Comparison of ENCODE assay signal across 8 cellular contexts in the genomic region with DNA sequence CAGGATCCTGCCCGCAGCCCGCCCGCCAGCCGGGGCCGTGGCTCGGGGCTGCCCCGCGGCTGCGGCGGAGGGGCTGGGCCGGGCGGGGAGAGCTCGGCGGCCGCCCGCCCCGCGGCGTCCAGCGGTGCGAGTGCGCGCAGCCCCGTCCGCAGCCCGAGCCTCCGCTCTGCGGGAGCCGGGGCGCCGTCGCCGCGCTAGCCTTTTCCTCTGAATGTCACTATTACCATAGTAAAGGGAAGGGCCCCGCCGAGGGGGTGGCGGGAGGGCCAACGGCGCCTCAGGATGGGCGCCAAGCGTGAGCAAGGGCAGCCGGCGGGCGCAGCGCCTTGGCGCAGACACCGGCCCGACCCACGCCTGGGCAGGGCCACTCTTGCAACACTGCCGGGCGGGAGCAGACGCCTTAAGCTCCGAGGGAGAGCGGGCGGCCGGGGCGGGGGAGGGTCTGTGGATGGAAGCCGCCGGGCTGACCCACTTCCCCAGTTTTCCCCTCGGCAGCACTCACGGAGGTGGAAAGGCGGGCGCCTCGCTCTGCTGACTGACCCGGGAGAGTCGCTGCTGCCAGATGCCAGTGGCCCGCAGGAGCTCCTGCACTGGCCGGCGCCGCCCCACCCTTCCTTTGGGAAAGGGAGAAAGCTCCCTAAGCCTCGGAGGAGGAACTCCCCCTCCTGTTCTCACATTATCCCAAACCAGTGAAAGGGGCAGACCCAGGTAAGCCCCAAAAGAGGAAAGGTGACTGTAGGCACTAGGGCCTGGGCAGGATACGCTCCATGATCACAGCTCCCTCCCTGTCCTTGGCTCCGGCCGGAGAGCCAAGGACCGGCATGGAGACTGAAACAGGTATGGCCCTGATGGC.
DNase-seq lines count a peak whose midpoint lies in the region; ATAC-seq and TF ChIP-seq lines count a peak whose summit lies in the region.

No MANE protein-coding gene starts in this region.

- H3K27me3 ChIP-seq in ascending aorta (no peaks in the 10 kb centered on the region), rectal smooth muscle tissue (ENCODE audit: control insufficient read depth, insufficient read depth, low read length) (peaks cover 8% of the 10 kb centered on the region)

- no peak for TF ChIP-seq CTCF in ascending aorta (IDR thresholded peaks at IDR 0.05)

- H3K4me1 ChIP-seq in ascending aorta (peaks cover 0 to 2% of the 10 kb centered on the region in 2 donors), rectal smooth muscle tissue (ENCODE audit: control insufficient read depth, insufficient read depth, low read length) (no peaks in the 10 kb centered on the region)

- H3K9me3 ChIP-seq in ascending aorta, result no peaks in the 10 kb centered on the region

- DNase-seq in activated CD8-positive, alpha-beta memory T cell treated with anti-CD3 and anti-CD28 coated beads for 24 hours, result peak; percentile 59
- no peak for DNase-seq in activated CD8-positive, alpha-beta memory T cell treated with anti-CD3 and anti-CD28 coated beads, Interleukin-2, amount 50 U/mL, for 4 hours
- DNase-seq in NCI-H2227 treated with DMSO at 0.1 percent for 48 hours (lab: John Stamatoyannopoulos, UW), result peak; percentile 74
- peak in 1 of 2 donors; percentile 73 for DNase-seq in ascending aorta (ENCODE audit: low spot score in 2 of 2)
- peak; percentile 53 to 60 for DNase-seq in hippocampal formation (lab: John Stamatoyannopoulos, UW)

- peak overlapping the region; percentile 48 to 63 for H3K4me3 ChIP-seq in ascending aorta
- H3K4me3 ChIP-seq in rectal smooth muscle tissue (ENCODE audit: low read length), result peak overlapping the region; percentile 41

- H3K9ac ChIP-seq in rectal smooth muscle tissue (ENCODE audit: low read length), result no peak overlapping the region

- intact Hi-C loops in ascending aorta (cut with DNase I), result no loop called here

- H3K27ac ChIP-seq in ascending aorta, result no peak overlapping the region
- no peak overlapping the region for H3K27ac ChIP-seq in rectal smooth muscle tissue (ENCODE audit: low read depth, low read length)

- ATAC-seq in HG02759 (IDR thresholded peaks at IDR 0.05; ENCODE audit: unreplicated experiment) (no peak), GM21381 (IDR thresholded peaks at IDR 0.05; ENCODE audit: unreplicated experiment) (no peak)

- no peaks in the 10 kb centered on the region for H3K36me3 ChIP-seq in ascending aorta
- H3K36me3 ChIP-seq in rectal smooth muscle tissue (ENCODE audit: control insufficient read depth, insufficient read depth, low read length), result no peaks in the 10 kb centered on the region
